Comparison of ENCODE assay signal across 2 cellular contexts in the genomic region with DNA sequence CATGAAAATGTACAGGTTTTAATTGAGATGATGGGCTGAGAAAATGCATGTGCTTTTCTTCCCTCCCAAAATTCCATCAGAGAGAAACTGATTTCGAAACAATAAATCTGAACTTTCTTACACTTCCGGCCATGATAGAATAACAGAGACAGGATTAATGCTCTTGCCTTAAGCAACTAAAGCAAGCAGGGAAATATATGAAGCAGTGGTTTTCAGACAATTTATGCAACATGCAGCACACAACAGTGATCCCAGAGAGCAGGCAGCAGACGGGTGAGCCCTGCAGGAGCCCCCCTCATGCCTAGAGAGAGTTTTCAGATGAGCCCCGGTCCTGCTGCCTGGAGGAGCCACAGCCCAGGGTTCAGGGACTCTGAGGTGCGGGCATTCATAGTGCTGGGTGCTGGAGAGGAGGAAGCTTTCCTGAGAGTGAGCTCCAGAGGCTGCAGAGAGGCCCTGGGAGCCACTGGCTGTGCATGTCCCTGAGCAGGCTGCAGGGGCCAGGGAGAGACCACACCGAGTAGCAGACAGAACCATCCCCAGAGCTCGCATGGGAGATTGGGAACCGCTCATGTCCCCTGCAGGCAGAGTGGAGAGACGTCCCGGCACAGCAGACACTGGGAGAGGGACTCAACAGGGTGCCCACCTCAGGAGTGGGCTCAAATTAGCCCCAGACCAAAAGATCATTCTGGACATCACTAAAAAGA.
TF ChIP-seq lines count a peak whose summit lies in the region.

No MANE protein-coding gene starts in this region.

TF ChIP-seq in HepG2, 621 proteins besides CTCF, POLR2A, EP300 and RAD21:
- TF ChIP-seq, protein P1, sequence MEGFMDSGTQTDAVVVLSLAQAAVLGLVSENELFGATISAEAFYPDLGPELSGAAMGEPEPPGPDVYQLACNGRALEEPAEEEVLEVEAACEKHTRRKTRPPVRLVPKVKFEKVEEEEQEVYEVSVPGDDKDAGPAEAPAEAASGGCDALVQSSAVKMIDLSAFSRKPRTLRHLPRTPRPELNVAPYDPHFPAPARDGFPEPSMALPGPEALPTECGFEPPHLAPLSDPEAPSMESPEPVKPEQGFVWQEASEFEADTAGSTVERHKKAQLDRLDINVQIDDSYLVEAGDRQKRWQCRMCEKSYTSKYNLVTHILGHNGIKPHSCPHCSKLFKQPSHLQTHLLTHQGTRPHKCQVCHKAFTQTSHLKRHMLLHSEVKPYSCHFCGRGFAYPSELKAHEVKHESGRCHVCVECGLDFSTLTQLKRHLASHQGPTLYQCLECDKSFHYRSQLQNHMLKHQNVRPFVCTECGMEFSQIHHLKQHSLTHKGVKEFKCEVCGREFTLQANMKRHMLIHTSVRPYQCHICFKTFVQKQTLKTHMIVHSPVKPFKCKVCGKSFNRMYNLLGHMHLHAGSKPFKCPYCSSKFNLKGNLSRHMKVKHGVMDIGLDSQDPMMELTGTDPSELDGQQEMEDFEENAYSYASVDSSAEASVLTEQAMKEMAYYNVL (CRISPR knock-in tag; IDR thresholded peaks at IDR 0.05; ENCODE audit: borderline replicate concordance) = no peak
- no peak for TF ChIP-seq ZNF775 (CRISPR knock-in tag; IDR thresholded peaks at IDR 0.05; ENCODE audit: borderline replicate concordance)
- no peak for TF ChIP-seq GATAD1 (CRISPR knock-in tag; IDR thresholded peaks at IDR 0.05)
- TF ChIP-seq ZBTB8A (CRISPR knock-in tag; IDR thresholded peaks at IDR 0.05; ENCODE audit: borderline replicate concordance, low read depth) = no peak
- TF ChIP-seq FOXJ3 (CRISPR knock-in tag; IDR thresholded peaks at IDR 0.05; ENCODE audit: borderline replicate concordance) = no peak
- no peak for TF ChIP-seq TCF7 (IDR thresholded peaks at IDR 0.05; ENCODE audit: low read depth)
- TF ChIP-seq ARID2 (CRISPR knock-in tag; IDR thresholded peaks at IDR 0.05; ENCODE audit: borderline replicate concordance) = no peak
- no peak for TF ChIP-seq GATAD2A (CRISPR knock-in tag; IDR thresholded peaks at IDR 0.05)
- TF ChIP-seq, protein P2, sequence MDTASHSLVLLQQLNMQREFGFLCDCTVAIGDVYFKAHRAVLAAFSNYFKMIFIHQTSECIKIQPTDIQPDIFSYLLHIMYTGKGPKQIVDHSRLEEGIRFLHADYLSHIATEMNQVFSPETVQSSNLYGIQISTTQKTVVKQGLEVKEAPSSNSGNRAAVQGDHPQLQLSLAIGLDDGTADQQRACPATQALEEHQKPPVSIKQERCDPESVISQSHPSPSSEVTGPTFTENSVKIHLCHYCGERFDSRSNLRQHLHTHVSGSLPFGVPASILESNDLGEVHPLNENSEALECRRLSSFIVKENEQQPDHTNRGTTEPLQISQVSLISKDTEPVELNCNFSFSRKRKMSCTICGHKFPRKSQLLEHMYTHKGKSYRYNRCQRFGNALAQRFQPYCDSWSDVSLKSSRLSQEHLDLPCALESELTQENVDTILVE (CRISPR knock-in tag; IDR thresholded peaks at IDR 0.05) = no peak
- TF ChIP-seq ZNF883 (CRISPR knock-in tag; IDR thresholded peaks at IDR 0.05; ENCODE audit: not compliant biosample characterization) = no peak
- no peak for TF ChIP-seq ZKSCAN5 (CRISPR knock-in tag; IDR thresholded peaks at IDR 0.05)
TF ChIP-seq in HepG2: peak in this region for 0.

TF ChIP-seq in H1, 55 proteins besides CTCF, POLR2A, EP300 and RAD21:
- TF ChIP-seq SUZ12 (IDR thresholded peaks at IDR 0.05; ENCODE audit: low read length) (no peak), BACH1 (IDR thresholded peaks at IDR 0.05; ENCODE audit: low read length) (no peak), CHD2 (IDR thresholded peaks at IDR 0.05; ENCODE audit: low read length) (no peak), BCL11A (IDR thresholded peaks at IDR 0.05; ENCODE audit: low read depth in 2 of 2, low read length in 2 of 2) (no peak), SIN3A (conservative IDR thresholded peaks at IDR 0.05 in 1 of 2, IDR thresholded peaks at IDR 0.05 in 1 of 2; ENCODE audit: low read depth in 1 of 2, low read length in 2 of 2) (no peak), SIRT6 (IDR thresholded peaks at IDR 0.05; ENCODE audit: low read length) (no peak), SIX5 (IDR thresholded peaks at IDR 0.05; ENCODE audit: low read depth, low read length) (no peak)
TF ChIP-seq in H1: peak in this region for 0.
